In the genomic region with DNA sequence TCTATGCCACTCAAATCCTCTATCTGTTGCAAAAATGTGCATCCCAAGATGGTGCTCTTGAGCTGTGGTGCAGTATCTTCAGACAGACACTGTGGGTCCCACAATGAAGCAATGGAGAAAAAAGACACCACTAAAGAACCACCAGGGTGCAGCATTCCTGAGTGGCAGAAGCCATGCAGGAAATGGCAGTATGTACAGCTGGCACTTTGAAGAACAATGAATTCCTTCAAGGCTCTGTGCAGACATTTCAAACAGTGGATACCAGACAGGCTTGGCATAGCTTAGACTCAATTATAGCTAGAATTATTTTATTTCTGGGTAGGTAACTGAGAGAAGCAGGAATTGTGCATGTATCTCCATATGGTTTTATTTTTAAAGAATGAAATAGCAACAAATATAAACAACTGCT, we compare ENCODE assay signal across 8 cellular contexts. TPM values are rescaled to one million over a fixed set of nuclear protein-coding genes. Genes with fewer than 3 reads are reported as not detected.
DNase-seq lines count a peak whose midpoint lies in the region; ATAC-seq and TF ChIP-seq lines count a peak whose summit lies in the region.

No MANE protein-coding gene starts in this region.

- intact Hi-C loops in activated CD4-positive, alpha-beta memory T cell treated with anti-CD3 and anti-CD28 coated beads for 36 hours (cut with micrococcal nuclease): loop anchor here (1.0 kb wide), 1 partner anchor 113 kb away; no protein-coding TSS in a partner anchor
- intact Hi-C loops in prostate gland (cut with DNase I): no loop called here

- POLR2A ChIA-PET in activated CD4-positive, alpha-beta memory T cell treated with anti-CD3 and anti-CD28 coated beads for 36 hours (lab: Charles Lee): no interaction called here

- H3K9ac ChIP-seq in DND-41 (ENCODE audit: low read depth, low read length): no peak overlapping the region; the same call in 1 of the 2 replicates

- H3K36me3 ChIP-seq in DND-41 (ENCODE audit: insufficient read depth, low read length): no peaks in the 10 kb centered on the region
- H3K36me3 ChIP-seq in gastroesophageal sphincter: no peaks in the 10 kb centered on the region
- H3K36me3 ChIP-seq in prostate gland: no peaks in the 10 kb centered on the region

- no peaks in the 10 kb centered on the region for H3K36me3 Mint-ChIP-seq in activated CD4-positive, alpha-beta memory T cell treated with anti-CD3 and anti-CD28 coated beads for 36 hours

- peak; percentile 94 for ATAC-seq in DND-41 (ENCODE audit: insufficient read depth, low read depth)
- ATAC-seq in GM19397 (IDR thresholded peaks at IDR 0.05; ENCODE audit: unreplicated experiment): peak; percentile 94
- peak; percentile 97 for ATAC-seq in HG03432 (IDR thresholded peaks at IDR 0.05; ENCODE audit: unreplicated experiment)
- ATAC-seq in gastroesophageal sphincter: no peak

- H3K79me2 ChIP-seq in DND-41 (ENCODE audit: insufficient read depth, low read length): no peaks in the 10 kb centered on the region

- peaks cover 5% of the 10 kb centered on the region for H3K27me3 Mint-ChIP-seq in activated CD4-positive, alpha-beta memory T cell treated with anti-CD3 and anti-CD28 coated beads for 36 hours

- peak overlapping the region; percentile 8; the same call in 1 of the 2 replicates for H3K27ac ChIP-seq in DND-41 (ENCODE audit: low read length)
- peak overlapping the region in 2 of 4 donors; percentile 26 to 50 for H3K27ac ChIP-seq in gastroesophageal sphincter
- no peak overlapping the region for H3K27ac ChIP-seq in prostate gland

- H3K4me3 Mint-ChIP-seq in activated CD4-positive, alpha-beta memory T cell treated with anti-CD3 and anti-CD28 coated beads for 36 hours: no peak overlapping the region

- no peak for TF ChIP-seq POLR2A in gastroesophageal sphincter (IDR thresholded peaks at IDR 0.05)
- peak; percentile 12 for TF ChIP-seq POLR2A in prostate gland (IDR thresholded peaks at IDR 0.05)

- H3K9me3 Mint-ChIP-seq in activated CD4-positive, alpha-beta memory T cell treated with anti-CD3 and anti-CD28 coated beads for 36 hours: no peaks in the 10 kb centered on the region

- H3K4me1 Mint-ChIP-seq in activated CD4-positive, alpha-beta memory T cell treated with anti-CD3 and anti-CD28 coated beads for 36 hours (ENCODE audit: low read depth): no peaks in the 10 kb centered on the region

- H4K20me1 ChIP-seq in DND-41 (ENCODE audit: insufficient read depth, low read length): no peaks in the 10 kb centered on the region

- DNase-seq in DND-41 (peak; percentile 76), NCI-H345 treated with DMSO at 0.1 percent for 48 hours (lab: John Stamatoyannopoulos, UW; ENCODE audit: unreplicated experiment) (peak; percentile 10), prostate gland (ENCODE audit: low spot score) (peak; percentile 68)
- DNase-seq in activated CD4-positive, alpha-beta memory T cell treated with anti-CD3 and anti-CD28 coated beads for 36 hours: peak; percentile 33
- no peak for DNase-seq in stimulated activated CD4-positive, alpha-beta T cell treated with anti-CD3 and anti-CD28 coated beads, Interleukin-4, amount 100 ng/mL, for 1 hour

- H3K4me1 ChIP-seq in DND-41 (ENCODE audit: insufficient read depth, low read length) (peaks cover 21% of the 10 kb centered on the region), gastroesophageal sphincter (peaks cover 0 to 26% (median 9%) of the 10 kb centered on the region in 3 donors), prostate gland (replicated peaks) (peaks cover 2% of the 10 kb centered on the region)

- CTCF ChIA-PET in activated CD4-positive, alpha-beta memory T cell treated with anti-CD3 and anti-CD28 coated beads for 36 hours (lab: Charles Lee): interaction anchor here (0.6 to 1.9 kb wide), 11 partner anchors 9 to 310 kb away, joined by 3 to 16 read pairs (median 4); no protein-coding TSS in a partner anchor

- TF ChIP-seq CTCF in DND-41 (IDR thresholded peaks at IDR 0.05; ENCODE audit: borderline replicate concordance, extremely low read depth, low read length, poor library complexity, severe bottlenecking) (peak; percentile 88), gastroesophageal sphincter (IDR thresholded peaks at IDR 0.05) (peak in 3 of 4 experiments; percentile 10 to 54 (median 16)), prostate gland (IDR thresholded peaks at IDR 0.05) (peak in 3 of 4 experiments; percentile 61 to 71 (median 63))

- H3K27me3 ChIP-seq in DND-41 (ENCODE audit: insufficient read depth, low read length, poor library complexity): no peaks in the 10 kb centered on the region
- no peaks in the 10 kb centered on the region for H3K27me3 ChIP-seq in gastroesophageal sphincter
- H3K27me3 ChIP-seq in prostate gland (replicated peaks; ENCODE audit: insufficient read depth): no peaks in the 10 kb centered on the region

- TF ChIP-seq EP300 in gastroesophageal sphincter (IDR thresholded peaks at IDR 0.05): no peak

- peak overlapping the region; percentile 53; the same call in 1 of the 2 replicates for H3K4me2 ChIP-seq in DND-41 (ENCODE audit: insufficient read depth, low read length)

- H3K4me3 ChIP-seq in DND-41 (ENCODE audit: low read depth in 1 of 2, low read length in 2 of 2): no peak overlapping the region
- H3K4me3 ChIP-seq in gastroesophageal sphincter: no peak overlapping the region
- no peak overlapping the region for H3K4me3 ChIP-seq in prostate gland

- H3K9me3 ChIP-seq in DND-41 (ENCODE audit: insufficient read depth, low read length, severe bottlenecking) (no peaks in the 10 kb centered on the region), gastroesophageal sphincter (no peaks in the 10 kb centered on the region), prostate gland (no peaks in the 10 kb centered on the region)

- no peak overlapping the region for H3K27ac Mint-ChIP-seq in activated CD4-positive, alpha-beta memory T cell treated with anti-CD3 and anti-CD28 coated beads for 36 hours

- peak overlapping the region; percentile 55; the same call in 1 of the 2 replicates for H2AFZ ChIP-seq in DND-41 (ENCODE audit: low read depth, low read length)

RNA-seq across cellular contexts. Expression of a gene that starts 24.0 kb away (rescaled TPM):
- total RNA-seq in activated CD4-positive, alpha-beta memory T cell treated with anti-CD3 and anti-CD28 coated beads for 36 hours: 10 to 100 TPM; 93.7 to 95.1 TPM
- total RNA-seq in gastroesophageal sphincter (10 to 100 TPM; 44.7 to 71.2 (median 52.5) TPM), prostate gland (10 to 100 TPM; 39.6 to 86.0 TPM)

Comparison
In these comparisons a context has a peak if more than half of its experiments do, and no peak if none do; other contexts are left out.
1. CTCF ChIP-seq: peak in every context shown above with its lines; median percentile 88 in DND-41; 63 in prostate gland; 16 in gastroesophageal sphincter.